11 cellular contexts compared by ENCODE assay signal in genomic region chr10:110629680-110630191, GRCh38. TPM values are rescaled to one million over a fixed set of nuclear protein-coding genes. Genes with fewer than 3 reads are reported as not detected.
DNase-seq lines count a peak whose midpoint lies in the region; ATAC-seq and TF ChIP-seq lines count a peak whose summit lies in the region.
"Had no signal": no experiment of that assay in that cellular context is flagged by ENCODE, and none has a peak within 500 bp of the region (broad histone marks: within the 10 kb centered on the region; RNA-seq: fewer than 3 reads in every experiment).

No MANE protein-coding gene starts in this region.

- no peaks in the 10 kb centered on the region for H3K4me1 Mint-ChIP-seq in endothelial cell (ENCODE audit: unreplicated experiment)
- H3K4me1 Mint-ChIP-seq: activated CD4-positive, alpha-beta memory T cell treated with anti-CD3 and anti-CD28 coated beads, Interleukin-2, amount 10 ng/mL, durations not matched to agents 7 days and 5 days; memory B cell had no signal

- H4K20me1 ChIP-seq in SK-N-SH (ENCODE audit: insufficient read depth) (no peaks in the 10 kb centered on the region), PC-3 (ENCODE audit: low read length) (no peaks in the 10 kb centered on the region)

- ATAC-seq in SK-N-SH treated with all-trans-retinoic acid at 6 μM for 48 hours (peak; percentile 77), PC-3 (peak; percentile 97), left ventricle myocardium superior (peak; percentile 89)

- H3K4me3 ChIP-seq in SK-N-SH (ENCODE audit: low read depth in 2 of 2, low read length in 1 of 2) (no peak overlapping the region), PC-3 (ENCODE audit: low read length) (no peak overlapping the region), transverse colon (no peak overlapping the region)

- TF ChIP-seq POLR2A in transverse colon (IDR thresholded peaks at IDR 0.05): no peak

- H3K36me3 Mint-ChIP-seq in endothelial cell (ENCODE audit: low read depth, unreplicated experiment): no peaks in the 10 kb centered on the region

- no peak overlapping the region for H3K27ac ChIP-seq in SK-N-SH (ENCODE audit: low read depth in 2 of 2, low read length in 1 of 2)
- H3K27ac ChIP-seq in PC-3 (ENCODE audit: low read length): peak overlapping the region; percentile 80
- H3K27ac ChIP-seq in transverse colon: peak overlapping the region in 3 of 4 donors; percentile 38 to 60 (median 48)

- POLR2A ChIA-PET in SK-N-SH (lab: Yijun Ruan, JAX): no interaction called here
- POLR2A ChIA-PET in PC-3 (lab: Charles Lee; ENCODE audit: unreplicated experiment): no interaction called here

- TF ChIP-seq EP300 in SK-N-SH (IDR thresholded peaks at IDR 0.05; ENCODE audit: borderline replicate concordance in 1 of 2, low read depth in 1 of 2, low read length in 1 of 2) (no peak), transverse colon (IDR thresholded peaks at IDR 0.05; ENCODE audit: low read depth) (no peak)

- in situ Hi-C loops in transverse colon (cut with MboI; ENCODE audit: low pct_ligation_motif_present in 1 of 4, low pct_unique_long_range_greater_than_20kb in 1 of 4, low sequenced_read_pairs in 3 of 4): no loop called here

- H3F3A ChIP-seq in SK-N-SH (replicated peaks; ENCODE audit: insufficient read depth): no peaks in the 10 kb centered on the region
- H3F3A ChIP-seq in PC-3 (ENCODE audit: low read length, unreplicated experiment): peaks cover 5% of the 10 kb centered on the region

- 46% methylated on average over 3 of the region's 3 CpGs for WGBS in SK-N-SH (ENCODE audit: low lambda C conversion rate)
- WGBS in transverse colon (ENCODE audit: low coverage in 1 of 2), 2 donors: 27% methylated on average over 3 of the region's 3 CpGs; no CpG with 5 or more reads in 1 of the 2 donors

- DNase-seq in SK-N-SH: no peak
- DNase-seq in PC-3: peak; percentile 98
- DNase-seq in left ventricle myocardium superior: no peak
- DNase-seq in transverse colon: no peak
- no peak for DNase-seq in germinal center (ENCODE audit: low spot score)
- DNase-seq in endothelial cell (ENCODE audit: low spot score): no peak
- DNase-seq in activated naive CD4-positive, alpha-beta T cell treated with Interleukin-2 at 50 U/mL for 16 hours: no peak
- DNase-seq: activated CD4-positive, alpha-beta memory T cell treated with anti-CD3 and anti-CD28 coated beads, Interleukin-2, amount 10 ng/mL, durations not matched to agents 7 days and 5 days; cortex of kidney had no signal

- H3K9me2 ChIP-seq in SK-N-SH (no peaks in the 10 kb centered on the region), PC-3 (replicated peaks; ENCODE audit: low read length) (no peaks in the 10 kb centered on the region)

- CTCF ChIA-PET in SK-N-SH (lab: Yijun Ruan, JAX) (interaction anchor here (1.6 kb wide), 1 partner anchor 19 kb away, joined by 4 read pairs; no protein-coding TSS in a partner anchor), PC-3 (lab: Charles Lee) (interaction anchor here (0.6 to 0.7 kb wide), 3 partner anchors 42 to 117 kb away, joined by 3 to 4 read pairs (median 3); no protein-coding TSS in a partner anchor)

- H3K4me1 ChIP-seq in SK-N-SH (ENCODE audit: control insufficient read depth in 1 of 2, insufficient read depth in 2 of 2, low read depth in 1 of 2, low read length in 1 of 2): peaks cover 4 to 7% of the 10 kb centered on the region in 2 experiments; a peak in 3 of 4 replicates
- peaks cover 22% of the 10 kb centered on the region for H3K4me1 ChIP-seq in PC-3 (ENCODE audit: insufficient read depth, low read length)
- H3K4me1 ChIP-seq in transverse colon: peaks cover 0 to 9% (median 7%) of the 10 kb centered on the region in 4 donors

- no peak overlapping the region for H3K27ac Mint-ChIP-seq in endothelial cell (ENCODE audit: unreplicated experiment)
- H3K27ac Mint-ChIP-seq: activated CD4-positive, alpha-beta memory T cell treated with anti-CD3 and anti-CD28 coated beads, Interleukin-2, amount 10 ng/mL, durations not matched to agents 7 days and 5 days; memory B cell had no signal

- no peaks in the 10 kb centered on the region for H3K9me3 Mint-ChIP-seq in endothelial cell (ENCODE audit: unreplicated experiment)
- H3K9me3 Mint-ChIP-seq: activated CD4-positive, alpha-beta memory T cell treated with anti-CD3 and anti-CD28 coated beads, Interleukin-2, amount 10 ng/mL, durations not matched to agents 7 days and 5 days had no signal

- no peak overlapping the region for H2AFZ ChIP-seq in SK-N-SH (ENCODE audit: low read depth)
- no peak overlapping the region for H2AFZ ChIP-seq in PC-3 (ENCODE audit: low read length)

- H3K27me3 Mint-ChIP-seq in endothelial cell (ENCODE audit: unreplicated experiment): peaks cover 3% of the 10 kb centered on the region

- H3K4me2 ChIP-seq in SK-N-SH (no peak overlapping the region), PC-3 (ENCODE audit: low read length) (peak overlapping the region; percentile 56)

- H3K9ac ChIP-seq in SK-N-SH (no peak overlapping the region), PC-3 (ENCODE audit: low read length) (no peak overlapping the region)

- no peak overlapping the region for H3K4me3 Mint-ChIP-seq in endothelial cell (ENCODE audit: unreplicated experiment)
- H3K4me3 Mint-ChIP-seq: activated CD4-positive, alpha-beta memory T cell treated with anti-CD3 and anti-CD28 coated beads, Interleukin-2, amount 10 ng/mL, durations not matched to agents 7 days and 5 days; memory B cell had no signal

- no peaks in the 10 kb centered on the region for H3K27me3 ChIP-seq in SK-N-SH (ENCODE audit: insufficient read depth)
- no peaks in the 10 kb centered on the region for H3K27me3 ChIP-seq in PC-3 (ENCODE audit: low read length)
- no peaks in the 10 kb centered on the region for H3K27me3 ChIP-seq in transverse colon

- H3K36me3 ChIP-seq in SK-N-SH (replicated peaks in 1 of 2; ENCODE audit: control insufficient read depth in 1 of 2, insufficient read depth in 2 of 2, low read length in 1 of 2): no peaks in the 10 kb centered on the region
- H3K36me3 ChIP-seq in PC-3 (ENCODE audit: low read depth, low read length): no peaks in the 10 kb centered on the region
- H3K36me3 ChIP-seq in transverse colon: no peaks in the 10 kb centered on the region

- H3K9me3 ChIP-seq in SK-N-SH (no peaks in the 10 kb centered on the region), PC-3 (ENCODE audit: low read length) (no peaks in the 10 kb centered on the region), transverse colon (no peaks in the 10 kb centered on the region)

- no peak for TF ChIP-seq RAD21 in SK-N-SH (IDR thresholded peaks at IDR 0.05; ENCODE audit: low read length)

- intact Hi-C loops in PC-3 (cut with micrococcal nuclease) (loop anchor here (1.0 to 2.0 kb wide), 2 partner anchors 18 to 19 kb away; no protein-coding TSS in a partner anchor), left ventricle myocardium superior (cut with micrococcal nuclease) (no loop called here), transverse colon (cut with DNase I; ENCODE audit: low total_unique reads) (no loop called here)

- TF ChIP-seq CTCF in SK-N-SH (IDR thresholded peaks at IDR 0.05): no peak
- no peak for TF ChIP-seq CTCF in PC-3 (conservative IDR thresholded peaks at IDR 0.05; ENCODE audit: low read depth, low read length)
- no peak for TF ChIP-seq CTCF in transverse colon (IDR thresholded peaks at IDR 0.05)
- no peak for TF ChIP-seq CTCF in endothelial cell (IDR thresholded peaks at IDR 0.05; ENCODE audit: unreplicated experiment)

- no peaks in the 10 kb centered on the region for H3K79me2 ChIP-seq in SK-N-SH (ENCODE audit: insufficient read depth)
- no peaks in the 10 kb centered on the region for H3K79me2 ChIP-seq in PC-3 (ENCODE audit: low read length)

- no TSS peak for BruUV-seq in PC-3 (replicated peaks; lab: Mats Ljungman, UMichigan)

TF ChIP-seq in SK-N-SH treated with all-trans-retinoic acid at 6 μM for 48 hours, 23 proteins besides CTCF, POLR2A, EP300 and RAD21 (continues in another document):
- TF ChIP-seq OSR1 (CRISPR knock-in tag; IDR thresholded peaks at IDR 0.05) (no peak), CREB5 (CRISPR knock-in tag; IDR thresholded peaks at IDR 0.05; ENCODE audit: low read depth) (no peak)

TF ChIP-seq in SK-N-SH, 30 proteins besides CTCF, POLR2A, EP300 and RAD21 (continues in another document):
- TF ChIP-seq CHD2 (IDR thresholded peaks at IDR 0.05; ENCODE audit: low read length, partially characterized antibody): no peak
- TF ChIP-seq GABPA (IDR thresholded peaks at IDR 0.05; ENCODE audit: low read depth): no peak
- TF ChIP-seq TAF1 (IDR thresholded peaks at IDR 0.05; ENCODE audit: borderline replicate concordance, low read depth, low read length): no peak
- TF ChIP-seq FOSL2 (IDR thresholded peaks at IDR 0.05; ENCODE audit: borderline replicate concordance, low read depth): no peak
- no peak for TF ChIP-seq USF1 (IDR thresholded peaks at IDR 0.05; ENCODE audit: borderline replicate concordance, low read depth)
- TF ChIP-seq JUND (IDR thresholded peaks at IDR 0.05): no peak
- no peak for TF ChIP-seq FOXJ3 (CRISPR knock-in tag; IDR thresholded peaks at IDR 0.05)
- no peak for TF ChIP-seq NRF1 (IDR thresholded peaks at IDR 0.05; ENCODE audit: low read depth, low read length)
- no peak for TF ChIP-seq PBX3 (IDR thresholded peaks at IDR 0.05)
- TF ChIP-seq TCF12 (IDR thresholded peaks at IDR 0.05): no peak

RNA-seq across cellular contexts. Expression of gene RBM20, which starts 14.4 kb away (rescaled TPM):
- polyA plus RNA-seq in SK-N-SH (2012; rRNA removed): 0.64 and 0.67 TPM in 2 replicates
- 0.71 and 0.88 TPM in 2 replicates for polyA plus RNA-seq in SK-N-SH (2012; cell fraction: cytosol; rRNA removed)
- 3.3 and 7.6 TPM in 2 replicates for polyA plus RNA-seq in SK-N-SH (2012; cell fraction: nucleus; rRNA removed)
- total RNA-seq in PC-3 (2014; rRNA removed) (0.40 and 1.3 TPM in 2 replicates), left ventricle myocardium superior (114 TPM), transverse colon (10 to 100 TPM in 1 of 4 donors, 1 to 10 TPM in 3; 1.2 to 10.5 (median 2.9) TPM), endothelial cell (ENCODE audit: unreplicated experiment) (1.0 TPM)

Comparison
In these comparisons a context has a peak if more than half of its experiments do, and no peak if none do; other contexts are left out.
1. H3K27ac ChIP-seq: peak in PC-3 (single experiment) and transverse colon (3 of 4); none in SK-N-SH (0 of 2).
2. RNA of gene RBM20, which starts 14.4 kb away (total RNA-seq): 114 TPM in left ventricle myocardium superior (single experiment); 1.2 to 10.5 TPM in transverse colon, 1.0 TPM in endothelial cell (single experiment) and 0.40 to 1.3 TPM in PC-3; every median in the first group is over 10 times any median in the second.
3. Peak in every context shown above with its lines, with median percentiles within 50 percentile points of each other: ATAC-seq.